Comparison of ENCODE assay signal across 18 cellular contexts in genomic region chr16:55912022-55912421, GRCh38. TPM values are rescaled to one million over a fixed set of nuclear protein-coding genes. Genes with fewer than 3 reads are reported as not detected.
DNase-seq lines count a peak whose midpoint lies in the region; ATAC-seq and TF ChIP-seq lines count a peak whose summit lies in the region.
"Had no signal": no experiment of that assay in that cellular context is flagged by ENCODE, and none has a peak within 500 bp of the region (broad histone marks: within the 10 kb centered on the region; RNA-seq: fewer than 3 reads in every experiment).

No MANE protein-coding gene starts in this region.

- no peaks in the 10 kb centered on the region for H3F3A ChIP-seq in neural progenitor cell (ENCODE audit: low read depth)
- H3F3A ChIP-seq in PC-3 (ENCODE audit: low read length, unreplicated experiment) = no peaks in the 10 kb centered on the region

- intact Hi-C loops in Right ventricle myocardium superior (cut with DNase I) (no loop called here), PC-3 (cut with micrococcal nuclease) (no loop called here)

- no peak overlapping the region for H3K27ac Mint-ChIP-seq in neural progenitor cell
- H3K27ac Mint-ChIP-seq: HFFc6; IgD-negative memory B cell; stimulated activated naive CD8-positive, alpha-beta T cell treated with anti-CD3 and anti-CD28 coated beads, Interleukin-15, Interleukin-2, amounts not matched to agents 100 ng/mL and 50 ng/mL, for 24 hours; T-cell had no signal

- DNase-seq in DMS 273 (lab: John Stamatoyannopoulos, UW; ENCODE audit: unreplicated experiment) (peak; percentile 85), NCI-H2171 treated with DMSO at 0.1 percent for 48 hours (lab: John Stamatoyannopoulos, UW) (peak; percentile 79), Right ventricle myocardium superior (peak; percentile 67), neural progenitor cell (ENCODE audit: low spot score) (no peak), PC-3 (no peak), RKO (ENCODE audit: low spot score) (no peak)
- DNase-seq: Calu3, colonic mucosa, HFFc6, MV-4-11, NCI-H446 treated with DMSO at 0.1 percent for 48 hours, T-cell had no signal

- POLR2A ChIA-PET in PC-3 (lab: Charles Lee; ENCODE audit: unreplicated experiment) = no interaction called here

- H3K36me3 ChIP-seq in neural progenitor cell (no peaks in the 10 kb centered on the region), PC-3 (ENCODE audit: low read depth, low read length) (no peaks in the 10 kb centered on the region)
- H3K36me3 ChIP-seq: colonic mucosa had no signal

- H3K4me3 Mint-ChIP-seq in neural progenitor cell = no peak overlapping the region
- H3K4me3 Mint-ChIP-seq: HFFc6; IgD-negative memory B cell; stimulated activated naive CD8-positive, alpha-beta T cell treated with anti-CD3 and anti-CD28 coated beads, Interleukin-15, Interleukin-2, amounts not matched to agents 100 ng/mL and 50 ng/mL, for 24 hours; T-cell had no signal

- H3K4me1 ChIP-seq in neural progenitor cell = peaks cover 11% of the 10 kb centered on the region
- no peaks in the 10 kb centered on the region for H3K4me1 ChIP-seq in PC-3 (ENCODE audit: insufficient read depth, low read length)
- H3K4me1 ChIP-seq: colonic mucosa had no signal

- peaks cover 12% of the 10 kb centered on the region for H3K4me1 Mint-ChIP-seq in neural progenitor cell
- H3K4me1 Mint-ChIP-seq: IgD-negative memory B cell, T-cell had no signal

- H3K27me3 Mint-ChIP-seq in neural progenitor cell (ENCODE audit: insufficient read depth, low read depth) = peaks cover 3% of the 10 kb centered on the region

- CTCF ChIA-PET in PC-3 (lab: Charles Lee) = no interaction called here

- TF ChIP-seq CTCF in neural progenitor cell (IDR thresholded peaks at IDR 0.05) = no peak
- TF ChIP-seq CTCF in PC-3 (conservative IDR thresholded peaks at IDR 0.05; ENCODE audit: low read depth, low read length) = no peak

- BruUV-seq in PC-3 (replicated peaks; lab: Mats Ljungman, UMichigan) = no TSS peak

- H3K9me2 ChIP-seq in PC-3 (replicated peaks; ENCODE audit: low read length) = no peaks in the 10 kb centered on the region

- H3K27me3 ChIP-seq in neural progenitor cell (no peaks in the 10 kb centered on the region), PC-3 (ENCODE audit: low read length) (no peaks in the 10 kb centered on the region)
- H3K27me3 ChIP-seq: colonic mucosa had no signal

- H3K9ac ChIP-seq in neural progenitor cell (no peak overlapping the region), PC-3 (ENCODE audit: low read length) (no peak overlapping the region)

- H4K20me1 ChIP-seq in neural progenitor cell (ENCODE audit: low read depth) (no peaks in the 10 kb centered on the region), PC-3 (ENCODE audit: low read length) (no peaks in the 10 kb centered on the region)

- no peaks in the 10 kb centered on the region for H3K36me3 Mint-ChIP-seq in neural progenitor cell
- H3K36me3 Mint-ChIP-seq: T-cell had no signal

- ATAC-seq in Right ventricle myocardium superior (ENCODE audit: poor library complexity) (peak; percentile 90), PC-3 (no peak), GM18870 (IDR thresholded peaks at IDR 0.05; ENCODE audit: unreplicated experiment) (no peak), HG03175 (IDR thresholded peaks at IDR 0.05; ENCODE audit: unreplicated experiment) (no peak)
- ATAC-seq: T-cell had no signal

- H3K4me2 ChIP-seq in neural progenitor cell (no peak overlapping the region), PC-3 (ENCODE audit: low read length) (no peak overlapping the region)

- H2AFZ ChIP-seq in neural progenitor cell (replicated peaks) (peak overlapping the region; percentile 50), PC-3 (ENCODE audit: low read length) (no peak overlapping the region)

- H3K4me3 ChIP-seq in neural progenitor cell = no peak overlapping the region
- no peak overlapping the region for H3K4me3 ChIP-seq in PC-3 (ENCODE audit: low read length)
- H3K4me3 ChIP-seq: colonic mucosa had no signal

- H3K9me3 Mint-ChIP-seq in neural progenitor cell = no peaks in the 10 kb centered on the region
- H3K9me3 Mint-ChIP-seq: stimulated activated naive CD8-positive, alpha-beta T cell treated with anti-CD3 and anti-CD28 coated beads, Interleukin-15, Interleukin-2, amounts not matched to agents 100 ng/mL and 50 ng/mL, for 24 hours had no signal

- H3K79me2 ChIP-seq in neural progenitor cell (ENCODE audit: low read depth) (no peaks in the 10 kb centered on the region), PC-3 (ENCODE audit: low read length) (no peaks in the 10 kb centered on the region)

- no peaks in the 10 kb centered on the region for H3K9me3 ChIP-seq in neural progenitor cell (ENCODE audit: low read depth)
- H3K9me3 ChIP-seq in PC-3 (ENCODE audit: low read length) = no peaks in the 10 kb centered on the region
- H3K9me3 ChIP-seq: colonic mucosa had no signal

- H3K27ac ChIP-seq in neural progenitor cell = no peak overlapping the region
- no peak overlapping the region for H3K27ac ChIP-seq in PC-3 (ENCODE audit: low read length)
- H3K27ac ChIP-seq: colonic mucosa, VCaP had no signal

RNA-seq across cellular contexts. Expression of gene CES5A, which starts 36.8 kb away (rescaled TPM):
- total RNA-seq in Right ventricle myocardium superior (0.35 TPM), neural progenitor cell (ENCODE audit: low replicate concordance) (not detected in 2 replicates), PC-3 (2014; rRNA removed) (not detected in 2 replicates)
- total RNA-seq: Calu3, colonic mucosa, HFFc6, mesenteric fat pad, T-cell had no signal

Comparison
In these comparisons a context has a peak if more than half of its experiments do, and no peak if none do; other contexts are left out.
1. DNase-seq: peak in DMS 273 (single experiment), NCI-H2171 treated with DMSO at 0.1 percent for 48 hours (single experiment) and Right ventricle myocardium superior (single experiment); none in neural progenitor cell (single experiment), PC-3 (single experiment) and RKO (single experiment).